ENCODE assay signal across 1 cellular context in the genomic region with DNA sequence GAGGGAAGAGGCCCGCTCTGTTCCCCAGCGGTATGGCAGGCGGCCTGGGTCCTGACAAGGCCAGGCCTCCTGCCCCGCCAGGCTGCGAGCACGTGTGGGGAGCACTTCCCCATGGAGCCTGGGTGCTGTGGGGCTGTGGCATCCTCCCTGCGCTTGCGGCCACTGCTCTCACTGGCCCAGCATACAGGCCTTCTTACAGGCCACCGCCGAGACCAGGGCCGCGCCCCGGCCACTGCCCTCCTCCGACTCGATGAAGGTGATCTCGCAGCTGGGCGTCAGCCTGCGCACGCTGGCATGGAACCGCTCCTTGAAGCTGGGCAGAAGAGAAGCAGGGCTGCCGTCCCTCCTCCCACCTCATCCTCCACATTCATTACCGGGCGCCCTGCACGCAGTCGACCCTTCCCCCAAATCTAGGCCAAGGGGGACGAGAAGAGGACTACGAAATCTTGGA.
TF ChIP-seq lines count a peak whose summit lies in the region.

No MANE protein-coding gene starts in this region.

TF ChIP-seq in K562, 482 proteins besides CTCF, POLR2A, EP300 and RAD21:
- TF ChIP-seq ZNF263 (CRISPR knock-in tag; IDR thresholded peaks at IDR 0.05; ENCODE audit: borderline replicate concordance) (peak; percentile 76), RBM14 (IDR thresholded peaks at IDR 0.05; ENCODE audit: borderline replicate concordance, insufficient read depth, low read depth, low read length) (0 out of 2 replicates have a peak, but pooled peaks have one; percentile 9), POLR3G (IDR thresholded peaks at IDR 0.05; ENCODE audit: extremely low read depth, insufficient read length, insufficient replicate concordance) (no peak)
